8 cellular contexts compared by ENCODE assay signal in genomic region chr6:25278914-25279747, GRCh38. TPM values are rescaled to one million over a fixed set of nuclear protein-coding genes. Genes with fewer than 3 reads are reported as not detected.
DNase-seq lines count a peak whose midpoint lies in the region; ATAC-seq and TF ChIP-seq lines count a peak whose summit lies in the region.

Gene CARMIL1 (plus strand): TSS chr6:25279374. CDS start chr6:25279796, 422 bp downstream.

- H3K9me3 ChIP-seq in HUES64 (ENCODE audit: insufficient read depth, low read depth, low read length) = no peaks in the 10 kb centered on the region
- no peaks in the 10 kb centered on the region for H3K9me3 ChIP-seq in OCI-LY3 (ENCODE audit: insufficient read depth, low read length)
- H3K9me3 ChIP-seq in muscle layer of duodenum (ENCODE audit: control insufficient read depth in 1 of 2, low read length in 2 of 2) = no peaks in the 10 kb centered on the region

- peak; percentile 57 for TF ChIP-seq CTCF in OCI-LY3 (IDR thresholded peaks at IDR 0.05; ENCODE audit: low read depth, low read length)

- H3K4me1 Mint-ChIP-seq in activated T-cell treated with anti-CD3 and anti-CD28 coated beads, Interleukin-2, amount 50 U/mL, for 4 hours (ENCODE audit: low read depth) = peaks cover 20% of the 10 kb centered on the region

- H3K9ac ChIP-seq in HUES64 (ENCODE audit: low read depth, low read length) (peak within 1 kb of the TSS; percentile 85), OCI-LY3 (ENCODE audit: low read length) (peak within 1 kb of the TSS; percentile 63)

- H3K4me3 Mint-ChIP-seq in activated T-cell treated with anti-CD3 and anti-CD28 coated beads, Interleukin-2, amount 50 U/mL, for 4 hours = peak within 1 kb of the TSS; percentile 89

- no peaks in the 10 kb centered on the region for H3K79me2 ChIP-seq in OCI-LY3 (ENCODE audit: low read length)

- H3K27ac ChIP-seq in HUES64 (ENCODE audit: low read depth, low read length) = peak within 1 kb of the TSS; percentile 83
- no peak within 1 kb of the TSS for H3K27ac ChIP-seq in OCI-LY3 (ENCODE audit: low read length)
- H3K27ac ChIP-seq in muscle layer of duodenum (ENCODE audit: low read length) = peak within 1 kb of the TSS; percentile 59

- DNase-seq in DMS 273 (lab: John Stamatoyannopoulos, UW; ENCODE audit: unreplicated experiment) = peak; percentile 97
- peak; percentile 59 for DNase-seq in activated T-cell treated with anti-CD3 and anti-CD28 coated beads, Interleukin-2, amount 50 U/mL, for 4 hours
- peak; percentile 28 to 61 for DNase-seq in stimulated activated CD8-positive, alpha-beta memory T cell treated with anti-CD3 and anti-CD28 coated beads, Interleukin-7, amount 100 ng/mL, for 4 hours (ENCODE audit: low read depth in 2 of 2)

- H4K20me1 ChIP-seq in OCI-LY3 (ENCODE audit: insufficient read depth, low read length) = no peaks in the 10 kb centered on the region

- no peaks in the 10 kb centered on the region for H3K9me3 Mint-ChIP-seq in activated T-cell treated with anti-CD3 and anti-CD28 coated beads, Interleukin-2, amount 50 U/mL, for 4 hours

- H3K36me3 ChIP-seq in HUES64 (ENCODE audit: insufficient read depth, low read length) (no peaks in the 10 kb centered on the region), OCI-LY3 (replicated peaks; ENCODE audit: low read depth, low read length) (no peaks in the 10 kb centered on the region), muscle layer of duodenum (ENCODE audit: control insufficient read depth in 1 of 2, insufficient read depth in 2 of 2, low read length in 2 of 2) (no peaks in the 10 kb centered on the region)

- ATAC-seq in GM21423 (IDR thresholded peaks at IDR 0.05; ENCODE audit: unreplicated experiment) (peak; percentile 63), esophagus mucosa (peak; percentile 96)
- peak; percentile 71 to 75 for ATAC-seq in activated T-cell treated with anti-CD3 and anti-CD28 coated beads, Interleukin-2, amount 50 U/mL, for 4 hours

- under 1% methylated on average over 76 of the region's 81 CpGs for WGBS in HUES64

- peaks cover 1% of the 10 kb centered on the region for H3K27me3 Mint-ChIP-seq in activated T-cell treated with anti-CD3 and anti-CD28 coated beads, Interleukin-2, amount 50 U/mL, for 4 hours (ENCODE audit: low read depth)

- no peaks in the 10 kb centered on the region for H3K36me3 Mint-ChIP-seq in activated T-cell treated with anti-CD3 and anti-CD28 coated beads, Interleukin-2, amount 50 U/mL, for 4 hours (ENCODE audit: insufficient read depth)

- H3K4me1 ChIP-seq in HUES64 (ENCODE audit: insufficient read depth, low read length) (peaks cover 19% of the 10 kb centered on the region), OCI-LY3 (ENCODE audit: low read length) (peaks cover 20% of the 10 kb centered on the region), muscle layer of duodenum (ENCODE audit: control insufficient read depth in 1 of 2, insufficient read depth in 2 of 2, low read length in 2 of 2) (peaks cover 0 to 18% of the 10 kb centered on the region in 2 donors)

- H2AFZ ChIP-seq in OCI-LY3 (ENCODE audit: low read depth, low read length) = peak within 1 kb of the TSS; percentile 95

- H3K4me2 ChIP-seq in OCI-LY3 (ENCODE audit: low read length) = peak within 1 kb of the TSS; percentile 97

- H3K27me3 ChIP-seq in HUES64 (ENCODE audit: insufficient read depth, low read length) (no peaks in the 10 kb centered on the region), OCI-LY3 (ENCODE audit: low read depth, low read length) (peaks cover 22% of the 10 kb centered on the region), muscle layer of duodenum (ENCODE audit: low read depth, low read length) (no peaks in the 10 kb centered on the region)

- H3K4me3 ChIP-seq in HUES64 (ENCODE audit: low read length) (peak within 1 kb of the TSS; percentile 73), OCI-LY3 (ENCODE audit: low read length) (peak within 1 kb of the TSS; percentile 97), muscle layer of duodenum (ENCODE audit: low read depth in 1 of 2, low read length in 2 of 2) (peak within 1 kb of the TSS; percentile 83 to 86)

RNA-seq across cellular contexts. Expression of gene CARMIL1, which starts in this region (rescaled TPM):
- 18.4 TPM for polyA plus RNA-seq in HUES64 (2013, experiment 1 of 2)
- 18.1 TPM for polyA plus RNA-seq in HUES64 (2013, experiment 2 of 2)
- total RNA-seq in activated T-cell treated with anti-CD3 and anti-CD28 coated beads, Interleukin-2, amount 50 U/mL, for 4 hours = 1 to 10 TPM; 1.2 to 1.9 (median 1.2) TPM
- total RNA-seq in esophagus mucosa = 18.2 TPM

Comparison
In these comparisons a context has a peak if more than half of its experiments do, and no peak if none do; other contexts are left out.
1. DNase-seq: peak in every context shown above with its lines; median percentile 97 in DMS 273; 59 in activated T-cell treated with anti-CD3 and anti-CD28 coated beads, Interleukin-2, amount 50 U/mL, for 4 hours; 44 in stimulated activated CD8-positive, alpha-beta memory T cell treated with anti-CD3 and anti-CD28 coated beads, Interleukin-7, amount 100 ng/mL, for 4 hours.